18 cellular contexts compared by ENCODE assay signal in the genomic region with DNA sequence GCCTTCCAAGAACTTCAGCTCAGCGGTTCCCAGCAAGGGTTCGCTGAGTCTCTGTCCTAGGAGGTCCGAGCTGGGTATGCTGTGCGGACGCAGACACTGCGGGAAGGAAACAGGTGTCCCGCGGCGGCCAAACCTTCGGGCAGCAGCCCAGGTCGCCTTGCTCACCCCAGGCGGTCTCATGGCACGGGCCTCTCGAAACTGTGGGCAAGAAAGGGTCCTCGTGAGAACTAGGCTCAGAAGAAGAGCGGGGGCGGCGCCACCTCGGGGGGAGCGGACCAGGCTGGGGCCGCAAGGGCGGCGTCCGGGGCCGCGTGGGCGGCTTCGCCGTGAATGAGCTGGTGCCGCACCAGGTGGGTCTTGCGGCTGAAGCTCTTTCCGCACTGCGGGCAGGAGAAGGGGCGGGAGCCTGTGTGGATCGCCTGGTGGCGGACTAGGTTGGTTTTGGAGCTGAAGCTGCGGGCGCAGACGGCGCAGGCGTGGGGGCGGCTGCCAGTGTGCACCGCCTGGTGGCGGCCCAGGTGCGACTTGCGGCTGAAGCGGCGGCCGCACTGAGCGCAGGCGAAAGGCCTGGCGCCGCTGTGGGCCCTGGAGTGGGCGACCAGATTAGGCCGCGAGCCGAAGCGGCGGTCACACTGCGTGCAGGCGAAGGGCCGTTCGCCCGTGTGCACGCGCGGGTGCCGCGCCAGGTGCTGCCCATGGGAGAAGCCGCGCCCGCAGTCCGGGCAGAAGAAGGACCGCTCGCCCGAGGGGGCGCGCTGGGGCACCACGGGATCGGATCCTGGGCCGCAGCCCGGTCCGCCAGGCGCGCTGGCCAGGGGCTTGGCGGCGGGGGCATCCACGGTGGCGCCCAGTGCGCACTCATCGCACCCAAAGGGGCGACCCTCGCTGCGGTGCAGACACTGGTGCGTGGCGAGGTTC. TPM values are rescaled to one million over a fixed set of nuclear protein-coding genes. Genes with fewer than 3 reads are reported as not detected.
A peak's percentile ranks its signal among the peaks of the same experiment; 100 is the strongest.
DNase-seq lines count a peak whose midpoint lies in the region; ATAC-seq and TF ChIP-seq lines count a peak whose summit lies in the region.
"Had no signal": no experiment of that assay in that cellular context is flagged by ENCODE, and none has a peak within 500 bp of the region (broad histone marks: within the 10 kb centered on the region; RNA-seq: fewer than 3 reads in every experiment).

No MANE protein-coding gene starts in this region.

- peak overlapping the region; percentile 48 for H3K4me3 Mint-ChIP-seq in endodermal cell
- H3K4me3 Mint-ChIP-seq in type B pancreatic cell = peak overlapping the region; percentile 83
- no peak overlapping the region for H3K4me3 Mint-ChIP-seq in stimulated activated naive B cell treated with anti-CD40 and anti-IgM and Interleukin-4, amounts not matched to agents 10 μg/mL and 1 μg/mL and 100 μg/mL, for 72 hours
- H3K4me3 Mint-ChIP-seq: CD8-positive, alpha-beta memory T cell had no signal

- H3K36me3 ChIP-seq in right atrium auricular region (no peaks in the 10 kb centered on the region), endodermal cell (ENCODE audit: control insufficient read depth, insufficient read depth, low read length) (no peaks in the 10 kb centered on the region)
- H3K36me3 ChIP-seq: brain microvascular endothelial cell had no signal

- H3K4me1 ChIP-seq in right atrium auricular region = peaks cover 0 to 11% of the 10 kb centered on the region in 2 donors
- H3K4me1 ChIP-seq in endodermal cell (ENCODE audit: control insufficient read depth, insufficient read depth, low read length) = no peaks in the 10 kb centered on the region
- H3K4me1 ChIP-seq: A549 had no signal

- peak in 1 of 2 donors; percentile 45 for TF ChIP-seq CTCF in right atrium auricular region (IDR thresholded peaks at IDR 0.05)
- TF ChIP-seq CTCF in endodermal cell (conservative IDR thresholded peaks at IDR 0.05) = peak; percentile 74
- peak; percentile 48 for TF ChIP-seq CTCF in type B pancreatic cell (conservative IDR thresholded peaks at IDR 0.05)

- no peak overlapping the region for H3K9ac ChIP-seq in endodermal cell (ENCODE audit: extremely low read depth, low read length, poor library complexity, severe bottlenecking)

- DNase-seq in Right ventricle myocardium inferior (ENCODE audit: missing footprints) = no peak
- no peak for DNase-seq in right atrium auricular region (ENCODE audit: low spot score)
- DNase-seq in endodermal cell = peak; percentile 90
- no peak for DNase-seq in left lobe of liver (ENCODE audit: low spot score)
- no peak for DNase-seq in type B pancreatic cell (ENCODE audit: extremely low spot score, unreplicated experiment)
- no peak for DNase-seq in stimulated activated naive B cell treated with anti-CD40 and anti-IgM and Interleukin-4, amounts not matched to agents 10 μg/mL and 1 μg/mL and 100 μg/mL, for 72 hours
- DNase-seq in activated CD8-positive, alpha-beta memory T cell treated with anti-CD3 and anti-CD28 coated beads, Interleukin-2, amount 50 U/mL, for 4 hours = no peak
- DNase-seq: activated CD8-positive, alpha-beta memory T cell treated with anti-CD3 and anti-CD28 coated beads for 24 hours; activated gamma-delta T cell; brain microvascular endothelial cell; IMR-90; NCI-H1417 treated with DMSO at 0.1 percent for 48 hours; NCI-H524; nucleus accumbens; stimulated activated CD4-positive, alpha-beta T cell treated with anti-CD3 and anti-CD28 coated beads, Interleukin-12 subunit alpha, Interleukin-12 subunit beta, amount 100 ng/mL, for 4 hours had no signal

- H3K27me3 ChIP-seq in right atrium auricular region (no peaks in the 10 kb centered on the region), endodermal cell (ENCODE audit: control insufficient read depth, insufficient read depth, low read length, poor library complexity, severe bottlenecking) (peaks cover 95% of the 10 kb centered on the region)

- H3K4me1 Mint-ChIP-seq in endodermal cell (peaks cover 8% of the 10 kb centered on the region), type B pancreatic cell (ENCODE audit: unreplicated experiment) (peaks cover 9% of the 10 kb centered on the region)
- no peaks in the 10 kb centered on the region for H3K4me1 Mint-ChIP-seq in stimulated activated naive B cell treated with anti-CD40 and anti-IgM and Interleukin-4, amounts not matched to agents 10 μg/mL and 1 μg/mL and 100 μg/mL, for 72 hours
- H3K4me1 Mint-ChIP-seq: CD8-positive, alpha-beta memory T cell had no signal

- WGBS in endodermal cell (ENCODE audit: insufficient coverage in 1 of 2, insufficient read length in 1 of 2), 2 experiments = 4 to 10% methylated on average over 20 to 96 of the region's 96 CpGs

- H3K9me3 ChIP-seq in right atrium auricular region = no peaks in the 10 kb centered on the region
- no peaks in the 10 kb centered on the region for H3K9me3 ChIP-seq in endodermal cell (ENCODE audit: control insufficient read depth, low read length)
- H3K9me3 ChIP-seq: A549 had no signal

- peak; percentile 61 for ATAC-seq in Right ventricle myocardium inferior
- ATAC-seq in left lobe of liver = peak; percentile 55
- no peak for ATAC-seq in stimulated activated naive B cell treated with anti-CD40 and anti-IgM and Interleukin-4, amounts not matched to agents 10 μg/mL and 1 μg/mL and 100 μg/mL, for 72 hours (replicated peaks)
- ATAC-seq in HG03280 (IDR thresholded peaks at IDR 0.05; ENCODE audit: unreplicated experiment) = no peak
- ATAC-seq: A549 had no signal

- H3K27ac ChIP-seq in right atrium auricular region (no peak overlapping the region), endodermal cell (ENCODE audit: low read depth, low read length) (no peak overlapping the region)
- H3K27ac ChIP-seq: A549, brain microvascular endothelial cell had no signal

- peaks cover 100% of the 10 kb centered on the region for H3K27me3 Mint-ChIP-seq in endodermal cell (ENCODE audit: insufficient read depth)
- H3K27me3 Mint-ChIP-seq in type B pancreatic cell = peaks cover 88% of the 10 kb centered on the region
- H3K27me3 Mint-ChIP-seq in stimulated activated naive B cell treated with anti-CD40 and anti-IgM and Interleukin-4, amounts not matched to agents 10 μg/mL and 1 μg/mL and 100 μg/mL, for 72 hours = peaks cover 26% of the 10 kb centered on the region in 2 donors

- no peaks in the 10 kb centered on the region for H3K9me3 Mint-ChIP-seq in endodermal cell
- no peaks in the 10 kb centered on the region for H3K9me3 Mint-ChIP-seq in type B pancreatic cell
- no peaks in the 10 kb centered on the region for H3K9me3 Mint-ChIP-seq in stimulated activated naive B cell treated with anti-CD40 and anti-IgM and Interleukin-4, amounts not matched to agents 10 μg/mL and 1 μg/mL and 100 μg/mL, for 72 hours

- intact Hi-C loops in Right ventricle myocardium inferior (cut with DNase I) = no loop called here

- H3K36me3 Mint-ChIP-seq in endodermal cell (ENCODE audit: low read depth) (no peaks in the 10 kb centered on the region), type B pancreatic cell (peaks cover 20% of the 10 kb centered on the region)
- H3K36me3 Mint-ChIP-seq in stimulated activated naive B cell treated with anti-CD40 and anti-IgM and Interleukin-4, amounts not matched to agents 10 μg/mL and 1 μg/mL and 100 μg/mL, for 72 hours = no peaks in the 10 kb centered on the region

- peak overlapping the region in 1 of 2 donors; percentile 19 for H3K4me3 ChIP-seq in right atrium auricular region
- H3K4me3 ChIP-seq in endodermal cell (ENCODE audit: low read length) = peak overlapping the region; percentile 58
- H3K4me3 ChIP-seq: A549 had no signal

- no peak overlapping the region for H3K27ac Mint-ChIP-seq in endodermal cell
- no peak overlapping the region for H3K27ac Mint-ChIP-seq in type B pancreatic cell
- H3K27ac Mint-ChIP-seq in stimulated activated naive B cell treated with anti-CD40 and anti-IgM and Interleukin-4, amounts not matched to agents 10 μg/mL and 1 μg/mL and 100 μg/mL, for 72 hours = no peak overlapping the region
- H3K27ac Mint-ChIP-seq: CD8-positive, alpha-beta memory T cell had no signal

RNA-seq across cellular contexts. Expression of gene ZNF467, which starts 8.6 kb away (rescaled TPM):
- total RNA-seq in Right ventricle myocardium inferior (7.0 TPM), right atrium auricular region (10 to 100 TPM in 1 of 2 donors, 1 to 10 TPM in 1; 3.2 to 11.0 TPM), endodermal cell (1 to 10 TPM in 1 of 2 donors, under 1 TPM in 1; 0.91 to 2.5 TPM), left lobe of liver (18.9 TPM), type B pancreatic cell (ENCODE audit: low replicate concordance) (16.7 and 17.6 TPM in 2 replicates)
- polyA plus RNA-seq in endodermal cell (2013, experiment 1 of 2) = 6.0 TPM
- polyA plus RNA-seq in endodermal cell (2013, experiment 2 of 2) = 5.3 TPM
- total RNA-seq: IMR-90 had no signal

Comparison
In these comparisons a context has a peak if more than half of its experiments do, and no peak if none do; other contexts are left out.
1. ATAC-seq: peak in Right ventricle myocardium inferior (single experiment) and left lobe of liver (single experiment); none in stimulated activated naive B cell treated with anti-CD40 and anti-IgM and Interleukin-4, amounts not matched to agents 10 μg/mL and 1 μg/mL and 100 μg/mL, for 72 hours (0 of 2) and HG03280 (single experiment).
2. H3K4me3 Mint-ChIP-seq: peak in endodermal cell (single experiment) and type B pancreatic cell (single experiment); none in stimulated activated naive B cell treated with anti-CD40 and anti-IgM and Interleukin-4, amounts not matched to agents 10 μg/mL and 1 μg/mL and 100 μg/mL, for 72 hours (0 of 2).